In genomic region chr2:145023331-145023934, GRCh38 we compare ENCODE assay signal across 24 cellular contexts.
DNase-seq lines count a peak whose midpoint lies in the region; ATAC-seq and TF ChIP-seq lines count a peak whose summit lies in the region.
"Had no signal": no experiment of that assay in that cellular context is flagged by ENCODE, and none has a peak within 500 bp of the region (broad histone marks: within the 10 kb centered on the region; RNA-seq: fewer than 3 reads in every experiment).

No MANE protein-coding gene starts in this region.

- H3K9me3 ChIP-seq in left ventricle myocardium inferior (replicated peaks), result no peaks in the 10 kb centered on the region
- H3K9me3 ChIP-seq in gastrocnemius medialis, result no peaks in the 10 kb centered on the region
- H3K9me3 ChIP-seq: pancreas, right lobe of liver had no signal

- ATAC-seq in gastrocnemius medialis, result no peak
- no peak for ATAC-seq in left lobe of liver
- ATAC-seq: activated CD4-positive, alpha-beta T cell treated with anti-CD3 and anti-CD28 coated beads for 36 hours; PC-3; right lobe of liver; stimulated activated effector memory CD8-positive, alpha-beta T cell treated with anti-CD3 and anti-CD28 coated beads, Interleukin-12 subunit alpha, Interleukin-12 subunit beta, amount 100 ng/mL, for 72 hours had no signal

- TF ChIP-seq CTCF in left ventricle myocardium inferior (IDR thresholded peaks at IDR 0.05; ENCODE audit: borderline replicate concordance) (no peak), coronary artery (IDR thresholded peaks at IDR 0.05) (no peak), gastrocnemius medialis (IDR thresholded peaks at IDR 0.05 in 4 of 5, conservative IDR thresholded peaks at IDR 0.05 in 1 of 5) (no peak), foreskin fibroblast (IDR thresholded peaks at IDR 0.05; ENCODE audit: low read depth, low read length) (no peak)

- H3K27me3 ChIP-seq in left ventricle myocardium inferior (ENCODE audit: low read depth), result no peaks in the 10 kb centered on the region
- H3K27me3 ChIP-seq in gastrocnemius medialis, result no peaks in the 10 kb centered on the region
- H3K27me3 ChIP-seq: pancreas, right lobe of liver had no signal

- no peak overlapping the region for H3K4me3 ChIP-seq in left ventricle myocardium inferior
- H3K4me3 ChIP-seq in coronary artery, result peak overlapping the region; percentile 45
- H3K4me3 ChIP-seq in gastrocnemius medialis, result no peak overlapping the region
- no peak overlapping the region for H3K4me3 ChIP-seq in foreskin fibroblast (ENCODE audit: low read depth in 1 of 2, low read length in 2 of 2)
- H3K4me3 ChIP-seq: pancreas, right lobe of liver had no signal

- intact Hi-C loops in left ventricle myocardium inferior (cut with micrococcal nuclease), result no loop called here
- intact Hi-C loops in cardiac septum (cut with DNase I), result no loop called here
- intact Hi-C loops in gastrocnemius medialis (cut with DNase I; ENCODE audit: low total_unique reads), result no loop called here

- no peak for TF ChIP-seq POLR2A in gastrocnemius medialis (IDR thresholded peaks at IDR 0.05)

- H3K4me1 ChIP-seq in left ventricle myocardium inferior (peaks cover 18% of the 10 kb centered on the region), gastrocnemius medialis (no peaks in the 10 kb centered on the region)
- H3K4me1 ChIP-seq: pancreas, right lobe of liver had no signal

- H3K36me3 ChIP-seq in left ventricle myocardium inferior, result no peaks in the 10 kb centered on the region
- no peaks in the 10 kb centered on the region for H3K36me3 ChIP-seq in gastrocnemius medialis
- H3K36me3 ChIP-seq: pancreas, right lobe of liver had no signal

- in situ Hi-C loops in gastrocnemius medialis (cut with MboI; ENCODE audit: low sequenced_read_pairs in 4 of 4), result no loop called here

- no peak for DNase-seq in left ventricle myocardium inferior
- no peak for DNase-seq in cardiac septum (ENCODE audit: low spot score)
- no peak for DNase-seq in coronary artery (ENCODE audit: low spot score)
- no peak for DNase-seq in gastrocnemius medialis
- no peak for DNase-seq in MV-4-11 (lab: John Stamatoyannopoulos, UW)
- DNase-seq in amygdala (lab: John Stamatoyannopoulos, UW), result no peak
- DNase-seq in foreskin fibroblast, result no peak
- no peak for DNase-seq in left lobe of liver (ENCODE audit: low spot score)
- DNase-seq: 8988T; activated CD4-positive, alpha-beta T cell treated with anti-CD3 and anti-CD28 coated beads for 36 hours; activated naive CD4-positive, alpha-beta T cell treated with Interleukin-2 at 50 U/mL for 16 hours; activated T-cell treated with anti-CD3 and anti-CD28 coated beads, Interleukin-2, amount 50 U/mL, for 48 hours; anterior cingulate cortex; C1 segment of cervical spinal cord; effector CD8-positive, alpha-beta T cell; Kasumi-1; NCI-H1092; NCI-H2029 treated with DMSO at 0.1 percent for 48 hours; pancreas; PC-3; right lobe of liver; SHP77; stimulated activated CD4-positive, alpha-beta T cell treated with anti-CD3 and anti-CD28 coated beads, Interleukin-1b, Interleukin-23, amount 100 ng/mL, for 48 hours had no signal

- H3K27ac ChIP-seq in left ventricle myocardium inferior (replicated peaks) (peak overlapping the region; percentile 56), coronary artery (peak overlapping the region; percentile 55 to 80), gastrocnemius medialis (peak overlapping the region in 3 of 4 donors; percentile 14 to 47 (median 34))
- H3K27ac ChIP-seq: pancreas, right lobe of liver had no signal
